24 cellular contexts compared by ENCODE assay signal in the genomic region with DNA sequence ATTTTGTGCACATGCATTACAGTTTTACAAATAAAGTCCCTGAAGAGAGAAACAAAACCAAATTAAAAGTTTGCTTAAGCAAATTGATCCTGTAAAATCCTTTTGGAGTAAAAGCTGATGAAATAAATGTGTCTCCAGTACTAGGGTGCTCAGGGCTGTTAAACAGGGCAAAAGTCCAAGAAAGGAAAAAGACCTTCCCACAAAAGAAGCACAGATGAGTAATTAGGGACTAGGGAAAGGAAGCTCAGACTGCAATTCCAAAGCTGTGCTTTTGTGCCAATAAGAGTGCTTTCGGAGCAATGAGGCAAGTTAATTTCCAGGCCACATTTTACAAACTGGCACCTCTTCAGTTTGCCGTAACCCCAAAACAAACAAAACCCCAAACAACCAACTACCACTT. TPM values are rescaled to one million over a fixed set of nuclear protein-coding genes. Genes with fewer than 3 reads are reported as not detected.
A peak's percentile ranks its signal among the peaks of the same experiment; 100 is the strongest.
DNase-seq lines count a peak whose midpoint lies in the region; ATAC-seq and TF ChIP-seq lines count a peak whose summit lies in the region.
"Had no signal": no experiment of that assay in that cellular context is flagged by ENCODE, and none has a peak within 500 bp of the region (broad histone marks: within the 10 kb centered on the region; RNA-seq: fewer than 3 reads in every experiment).

No MANE protein-coding gene starts in this region.

- no peak overlapping the region for H3K4me2 ChIP-seq in Karpas-422 (ENCODE audit: low read depth, low read length, poor library complexity, severe bottlenecking)

- H3K79me2 ChIP-seq in Karpas-422 (ENCODE audit: low read length), result no peaks in the 10 kb centered on the region

- intact Hi-C loops in activated CD8-positive, alpha-beta T cell treated with anti-CD3 and anti-CD28 coated beads for 36 hours (cut with micrococcal nuclease), result loop anchor here (5.0 kb wide), 1 partner anchor 133 kb away; no protein-coding TSS in a partner anchor
- intact Hi-C loops in spleen (cut with DNase I; ENCODE audit: low total_unique reads), result loop anchor here (5.0 kb wide), 1 partner anchor 153 kb away; no protein-coding TSS in a partner anchor

- DNase-seq in Daoy (ENCODE audit: low read depth) (peak; percentile 37), Karpas-422 (peak; percentile 2), astrocyte of the spinal cord (ENCODE audit: low read depth, low spot score) (peak; percentile 46), kidney tubule cell (ENCODE audit: low spot score) (peak; percentile 10), NCI-H2196 (lab: John Stamatoyannopoulos, UW; ENCODE audit: unreplicated experiment) (no peak), spleen (no peak)
- DNase-seq in activated CD8-positive, alpha-beta T cell treated with anti-CD3 and anti-CD28 coated beads for 36 hours, result no peak
- DNase-seq: activated gamma-delta T cell treated with Interleukin-2 at 50 U/mL for 16 hours; adrenal gland; CD4-positive, CD25-positive, alpha-beta regulatory T cell; central memory CD4-positive, alpha-beta T cell; DMS53; gastrocnemius medialis; NCI-H2171; stimulated activated CD4-positive, alpha-beta T cell treated with anti-CD3 and anti-CD28 coated beads, Interleukin-2, amount 100 ng/mL, for 48 hours; T-helper 17 cell; transverse colon had no signal

- no peaks in the 10 kb centered on the region for H3K36me3 Mint-ChIP-seq in activated CD8-positive, alpha-beta T cell treated with anti-CD3 and anti-CD28 coated beads for 36 hours (ENCODE audit: low read depth)
- H3K36me3 Mint-ChIP-seq: CD4-positive, CD25-positive, alpha-beta regulatory T cell had no signal

- H3K27ac Mint-ChIP-seq in activated CD8-positive, alpha-beta T cell treated with anti-CD3 and anti-CD28 coated beads for 36 hours, result no peak overlapping the region
- H3K27ac Mint-ChIP-seq: CD4-positive, CD25-positive, alpha-beta regulatory T cell; nephron; stimulated activated naive CD8-positive, alpha-beta T cell treated with anti-CD3 and anti-CD28 coated beads, Interleukin-15, Interleukin-2, amounts not matched to agents 100 ng/mL and 50 ng/mL, for 24 hours; T-helper 17 cell had no signal

- H3K9me3 Mint-ChIP-seq in activated CD8-positive, alpha-beta T cell treated with anti-CD3 and anti-CD28 coated beads for 36 hours, result no peaks in the 10 kb centered on the region
- H3K9me3 Mint-ChIP-seq: nephron; stimulated activated naive CD8-positive, alpha-beta T cell treated with anti-CD3 and anti-CD28 coated beads, Interleukin-15, Interleukin-2, amounts not matched to agents 100 ng/mL and 50 ng/mL, for 24 hours had no signal

- no peaks in the 10 kb centered on the region for H3K9me3 ChIP-seq in Karpas-422 (ENCODE audit: low read length)
- no peaks in the 10 kb centered on the region for H3K9me3 ChIP-seq in spleen
- H3K9me3 ChIP-seq: adrenal gland, gastrocnemius medialis, SJSA1, transverse colon had no signal

- no peaks in the 10 kb centered on the region for H4K20me1 ChIP-seq in Karpas-422 (ENCODE audit: insufficient read depth, low read depth, low read length)

- TF ChIP-seq CTCF in astrocyte of the spinal cord (IDR thresholded peaks at IDR 0.05; ENCODE audit: low read depth, low read length) (no peak), spleen (IDR thresholded peaks at IDR 0.05 in 8 of 11, conservative IDR thresholded peaks at IDR 0.05 in 3 of 11) (no peak)
- no peak for TF ChIP-seq CTCF in activated CD8-positive, alpha-beta T cell treated with anti-CD3 and anti-CD28 coated beads for 36 hours (IDR thresholded peaks at IDR 0.05)

- peaks cover 31% of the 10 kb centered on the region for H3K27me3 Mint-ChIP-seq in activated CD8-positive, alpha-beta T cell treated with anti-CD3 and anti-CD28 coated beads for 36 hours

- H3K27me3 ChIP-seq in Karpas-422 (ENCODE audit: low read length) (no peaks in the 10 kb centered on the region), spleen (replicated peaks in 1 of 7) (peaks cover 0 to 9% (median 0%) of the 10 kb centered on the region in 7 donors)
- H3K27me3 ChIP-seq: gastrocnemius medialis, SJSA1 had no signal

- H3K4me3 Mint-ChIP-seq in activated CD8-positive, alpha-beta T cell treated with anti-CD3 and anti-CD28 coated beads for 36 hours, result no peak overlapping the region
- H3K4me3 Mint-ChIP-seq: CD4-positive, CD25-positive, alpha-beta regulatory T cell; nephron; stimulated activated naive CD8-positive, alpha-beta T cell treated with anti-CD3 and anti-CD28 coated beads, Interleukin-15, Interleukin-2, amounts not matched to agents 100 ng/mL and 50 ng/mL, for 24 hours; T-helper 17 cell had no signal

- in situ Hi-C loops in astrocyte of the spinal cord (cut with HindIII; ENCODE audit: low sequenced_read_pairs), result loop anchor here (25.0 kb wide), 1 partner anchor 123 kb away; no protein-coding TSS in a partner anchor

- no peak overlapping the region for H3K9ac ChIP-seq in Karpas-422 (ENCODE audit: low read length)

- H3K4me1 ChIP-seq in Karpas-422 (ENCODE audit: low read length), result no peaks in the 10 kb centered on the region
- no peaks in the 10 kb centered on the region for H3K4me1 ChIP-seq in spleen
- H3K4me1 ChIP-seq: adrenal gland, SJSA1, transverse colon had no signal

- no peak overlapping the region for H3K27ac ChIP-seq in Karpas-422 (ENCODE audit: low read length)
- no peak overlapping the region for H3K27ac ChIP-seq in spleen
- H3K27ac ChIP-seq: adrenal gland, epithelial cell of prostate, gastrocnemius medialis, SJSA1, skin epidermis, transverse colon, VCaP had no signal

- H3K4me1 Mint-ChIP-seq in activated CD8-positive, alpha-beta T cell treated with anti-CD3 and anti-CD28 coated beads for 36 hours (ENCODE audit: low read depth), result no peaks in the 10 kb centered on the region
- H3K4me1 Mint-ChIP-seq: CD4-positive, CD25-positive, alpha-beta regulatory T cell; nephron had no signal

- POLR2A ChIA-PET in activated CD8-positive, alpha-beta T cell treated with anti-CD3 and anti-CD28 coated beads for 36 hours (lab: Charles Lee), result no interaction called here

- 40 to 93% (median 63%) methylated on average over 2 of the region's 2 CpGs for WGBS in spleen, 5 donors

- no peaks in the 10 kb centered on the region for H3K9me2 ChIP-seq in Karpas-422 (replicated peaks; ENCODE audit: insufficient read depth, low read length)

- H3K36me3 ChIP-seq in Karpas-422 (ENCODE audit: insufficient read depth, low read length) (no peaks in the 10 kb centered on the region), spleen (no peaks in the 10 kb centered on the region)
- H3K36me3 ChIP-seq: adrenal gland, gastrocnemius medialis, SJSA1, transverse colon had no signal

- CTCF ChIA-PET in activated CD8-positive, alpha-beta T cell treated with anti-CD3 and anti-CD28 coated beads for 36 hours (lab: Charles Lee), result interaction anchor here (1.6 to 8.1 kb wide), 2 partner anchors 154 to 231 kb away, joined by 3 to 88 read pairs; no protein-coding TSS in a partner anchor

- ATAC-seq in GM18519 (IDR thresholded peaks at IDR 0.05; ENCODE audit: low FRiP score, unreplicated experiment), result no peak
- no peak for ATAC-seq in activated CD8-positive, alpha-beta T cell treated with anti-CD3 and anti-CD28 coated beads for 36 hours
- ATAC-seq: gastrocnemius medialis, T-helper 17 cell had no signal

- TF ChIP-seq POLR2A in spleen (IDR thresholded peaks at IDR 0.05), result no peak

- H3K4me3 ChIP-seq in Karpas-422 (ENCODE audit: low read length), result no peak overlapping the region
- H3K4me3 ChIP-seq in astrocyte of the spinal cord (ENCODE audit: low read depth, low read length), result no peak overlapping the region
- no peak overlapping the region for H3K4me3 ChIP-seq in spleen
- H3K4me3 ChIP-seq: adrenal gland, gastrocnemius medialis, SJSA1, skin epidermis, transverse colon had no signal

- H2AFZ ChIP-seq in Karpas-422 (ENCODE audit: low read length), result no peak overlapping the region

RNA-seq across cellular contexts. Expression of a gene that starts 10.4 kb away (rescaled TPM):
- 4.7 and 8.7 TPM in 2 replicates for total RNA-seq in Daoy (2014; rRNA removed; shearing (Covaris generic))
- not detected in 2 replicates for total RNA-seq in Karpas-422 (2014; rRNA removed; shearing (Covaris generic); ENCODE audit: low replicate concordance)
- total RNA-seq in activated CD8-positive, alpha-beta T cell treated with anti-CD3 and anti-CD28 coated beads for 36 hours, result not detected
- total RNA-seq in spleen, result 1 to 10 TPM in 2 of 7 donors, under 1 TPM in 3, not detected in 2; 0.30 to 3.6 (median 0.63) TPM
- under 1 TPM in 2 of 3 donors, not detected in 1; 0.02 to 0.03 TPM for polyA plus RNA-seq in spleen
- total RNA-seq: CD4-positive, CD25-positive, alpha-beta regulatory T cell; transverse colon had no signal
- polyA plus RNA-seq: CD4-positive, CD25-positive, alpha-beta regulatory T cell had no signal

Comparison
In these comparisons a context has a peak if more than half of its experiments do, and no peak if none do; other contexts are left out.
1. DNase-seq: peak in Daoy (single experiment), Karpas-422 (single experiment), astrocyte of the spinal cord (single experiment) and kidney tubule cell (single experiment); none in NCI-H2196 (single experiment), activated CD8-positive, alpha-beta T cell treated with anti-CD3 and anti-CD28 coated beads for 36 hours (single experiment) and spleen (single experiment).